In genomic region chr20:45406260-45407066, GRCh38 we compare ENCODE assay signal across 8 cellular contexts. TPM values are rescaled to one million over a fixed set of nuclear protein-coding genes. Genes with fewer than 3 reads are reported as not detected.
A peak's percentile ranks its signal among the peaks of the same experiment; 100 is the strongest.
DNase-seq lines count a peak whose midpoint lies in the region; ATAC-seq, FAIRE-seq and TF ChIP-seq lines count a peak whose summit lies in the region.

No MANE protein-coding gene starts in this region.

- POLR2A ChIA-PET in A549 (lab: Yijun Ruan, JAX) (interaction anchor here (0.6 to 1.8 kb wide), 3 partner anchors 10 to 59 kb away, joined by 4 to 15 read pairs (median 4); partner anchors contain the start of gene PIGT), HCT116 (lab: Charles Lee) (interaction anchor here (0.8 to 1.5 kb wide), 6 partner anchors 10 to 83 kb away, joined by 3 to 6 read pairs (median 4); partner anchors contain the start of genes PIGT and SYS1), RWPE1 (lab: Yijun Ruan, JAX; ENCODE audit: low non-redundant PET) (interaction anchor here (1.1 to 1.5 kb wide), 2 partner anchors 9 to 13 kb away, joined by 3 to 9 read pairs; partner anchors contain the start of gene PIGT)

- H3K27ac ChIP-seq in A549, result peak overlapping the region; percentile 83 to 91
- H3K27ac ChIP-seq in HCT116 (ENCODE audit: low read depth, low read length), result peak overlapping the region; percentile 83
- H3K27ac ChIP-seq in RWPE1, result peak overlapping the region; percentile 74

- peaks cover 7% of the 10 kb centered on the region for H3K36me3 Mint-ChIP-seq in activated naive CD8-positive, alpha-beta T cell

- no peaks in the 10 kb centered on the region for H4K20me1 ChIP-seq in HCT116 (ENCODE audit: insufficient read depth)

- H3K36me3 ChIP-seq in HCT116 (ENCODE audit: control insufficient read depth in 1 of 2, insufficient read depth in 2 of 2, low read length in 2 of 2), result peaks cover 8 to 11% of the 10 kb centered on the region in 2 experiments; a peak in 2 of 4 replicates

- H3K27me3 ChIP-seq in HCT116 (ENCODE audit: insufficient read depth, low read length), result no peaks in the 10 kb centered on the region

- WGBS in A549 (ENCODE audit: missing lambda C conversion rate), result 10% methylated on average over 43 of the region's 87 CpGs

- no peak for FAIRE-seq in A549 (lab: Jason Lieb, UNC)

- no peak overlapping the region for H3K27ac Mint-ChIP-seq in activated naive CD8-positive, alpha-beta T cell

- no peak for TF ChIP-seq EP300 in A549 (IDR thresholded peaks at IDR 0.05)

- CTCF ChIA-PET in A549 (lab: Yijun Ruan, JAX) (interaction anchor here (0.6 to 6.9 kb wide), 10 partner anchors 10 to 365 kb away, joined by 3 to 56 read pairs (median 4); partner anchors contain the start of gene SYS1), HCT116 (lab: Charles Lee) (interaction anchor here (0.6 kb wide), 1 partner anchor 33 kb away, joined by 3 read pairs; no protein-coding TSS in a partner anchor), RWPE1 (lab: Yijun Ruan, JAX) (interaction anchor here (0.5 to 2.4 kb wide), 11 partner anchors 31 to 365 kb away, joined by 3 to 14 read pairs (median 4); partner anchors contain the start of gene SYS1)

- intact Hi-C loops in HCT116 (cut with micrococcal nuclease) (no loop called here), Right ventricle myocardium inferior (cut with DNase I) (loop anchor here (1.0 to 5.0 kb wide), 4 partner anchors 13 to 64 kb away; partner anchors contain the start of gene SYS1)

- no peak overlapping the region for H2AFZ ChIP-seq in HCT116 (ENCODE audit: low read depth, low read length, poor library complexity, severe bottlenecking)

- H3K4me2 ChIP-seq in A549 (peak overlapping the region; percentile 100), HCT116 (ENCODE audit: low read length) (peak overlapping the region; percentile 84)

- H3K4me1 ChIP-seq in A549 (peaks cover 4% of the 10 kb centered on the region; the same call in 1 of the 3 replicates), HCT116 (ENCODE audit: control insufficient read depth in 1 of 2, insufficient read depth in 2 of 2, low read length in 2 of 2) (peaks cover 5 to 24% of the 10 kb centered on the region in 2 experiments; a peak in 3 of 4 replicates)

- H3K79me2 ChIP-seq in HCT116 (ENCODE audit: insufficient read depth, low read length), result peaks cover 15% of the 10 kb centered on the region; the same call in 1 of the 2 replicates

- peak overlapping the region; percentile 96 for H3K4me3 ChIP-seq in A549
- H3K4me3 ChIP-seq in HCT116 (replicated peaks in 1 of 2; ENCODE audit: low read depth in 1 of 2, low read length in 2 of 2), result peak overlapping the region; percentile 71 to 76

- RAD21 ChIA-PET in HCT116 (lab: Charles Lee; ENCODE audit: low non-redundant PET in 1 of 2, low total read pairs in 2 of 2, uncharacterized antibody in 2 of 2, unreplicated experiment in 2 of 2), result no interaction called here

- H3K27me3 Mint-ChIP-seq in activated naive CD8-positive, alpha-beta T cell, result no peaks in the 10 kb centered on the region

- BruUV-seq in HCT116 (replicated peaks; lab: Mats Ljungman, UMichigan), result no TSS peak

- H3K9me2 ChIP-seq in HCT116 (ENCODE audit: insufficient read depth), result no peaks in the 10 kb centered on the region

- DNase-seq in A549 (ENCODE audit: low read depth in 1 of 2, low spot score in 1 of 2) (peak in 1 of 2 experiments; percentile 25), HCT116 (ENCODE audit: low read depth, low spot score) (no peak), RWPE1 (ENCODE audit: low spot score) (peak; percentile 77), Right ventricle myocardium inferior (ENCODE audit: missing footprints) (peak; percentile 85), nucleus accumbens (lab: John Stamatoyannopoulos, UW) (peak in 46 of 56 donors; percentile 22 to 81 (median 65)), ureter (ENCODE audit: low spot score) (peak; percentile 81)

- ATAC-seq in A549 (peak; percentile 48 to 75; a peak in 5 of 6 replicates), HCT116 (peak; percentile 73), Right ventricle myocardium inferior (peak; percentile 64), GM19395 (IDR thresholded peaks at IDR 0.05; ENCODE audit: unreplicated experiment) (no peak)

- H3K4me1 Mint-ChIP-seq in activated naive CD8-positive, alpha-beta T cell (ENCODE audit: low read depth), result peaks cover 26% of the 10 kb centered on the region

- H3K9ac ChIP-seq in HCT116 (ENCODE audit: low read length), result peak overlapping the region; percentile 81

- TF ChIP-seq CTCF in A549 (IDR thresholded peaks at IDR 0.05) (no peak), HCT116 (IDR thresholded peaks at IDR 0.05 in 2 of 3, conservative IDR thresholded peaks at IDR 0.05 in 1 of 3; ENCODE audit: borderline replicate concordance in 1 of 3, insufficient read depth in 1 of 3, low read depth in 2 of 3, low read length in 2 of 3) (no peak), RWPE1 (conservative IDR thresholded peaks at IDR 0.05; ENCODE audit: low read depth) (no peak)

- H3K4me3 Mint-ChIP-seq in activated naive CD8-positive, alpha-beta T cell, result peak overlapping the region; percentile 80

- H3K9me3 Mint-ChIP-seq in activated naive CD8-positive, alpha-beta T cell (ENCODE audit: low read depth), result peaks cover 5% of the 10 kb centered on the region

- 0 out of 3 replicates have a peak, but pooled peaks cover 1% of the 10 kb centered on the region for H3K9me3 ChIP-seq in A549
- H3K9me3 ChIP-seq in HCT116 (ENCODE audit: control insufficient read depth in 1 of 2, insufficient read depth in 1 of 2, low read depth in 1 of 2, low read length in 2 of 2), result peaks cover 0 to 5% of the 10 kb centered on the region in 2 experiments; a peak in 1 of 4 replicates

- TF ChIP-seq POLR2A in A549 (IDR thresholded peaks at IDR 0.05; ENCODE audit: low read length), result no peak
- no peak for TF ChIP-seq POLR2A in HCT116 (IDR thresholded peaks at IDR 0.05; ENCODE audit: borderline replicate concordance, extremely low read depth, insufficient read depth, insufficient read length)

- no peak for TF ChIP-seq RAD21 in A549 (conservative IDR thresholded peaks at IDR 0.05 in 1 of 2, IDR thresholded peaks at IDR 0.05 in 1 of 2)
- TF ChIP-seq RAD21 in HCT116 (IDR thresholded peaks at IDR 0.05; ENCODE audit: low read depth), result no peak

TF ChIP-seq in A549, 52 proteins besides CTCF, POLR2A, EP300 and RAD21 (continues in another document):
- TF ChIP-seq, protein P1, sequence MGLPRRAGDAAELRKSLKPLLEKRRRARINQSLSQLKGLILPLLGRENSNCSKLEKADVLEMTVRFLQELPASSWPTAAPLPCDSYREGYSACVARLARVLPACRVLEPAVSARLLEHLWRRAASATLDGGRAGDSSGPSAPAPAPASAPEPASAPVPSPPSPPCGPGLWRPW (IDR thresholded peaks at IDR 0.05), result no peak
- no peak for TF ChIP-seq RFX5 (IDR thresholded peaks at IDR 0.05)
- no peak for TF ChIP-seq EHF (CRISPR knock-in tag; IDR thresholded peaks at IDR 0.05)

TF ChIP-seq in HCT116, 20 proteins besides CTCF, POLR2A, EP300 and RAD21 (continues in another document):
- TF ChIP-seq, protein P2, sequence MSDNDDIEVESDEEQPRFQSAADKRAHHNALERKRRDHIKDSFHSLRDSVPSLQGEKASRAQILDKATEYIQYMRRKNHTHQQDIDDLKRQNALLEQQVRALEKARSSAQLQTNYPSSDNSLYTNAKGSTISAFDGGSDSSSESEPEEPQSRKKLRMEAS (IDR thresholded peaks at IDR 0.05), result peak; percentile 54
- TF ChIP-seq ELF1 (IDR thresholded peaks at IDR 0.05; ENCODE audit: borderline replicate concordance, low read depth), result no peak; the same call in 1 of the 2 replicates

RNA-seq across cellular contexts. Expression of gene DBNDD2, which starts 1.6 kb away (rescaled TPM):
- 20.9 and 31.1 TPM in 2 replicates for polyA plus RNA-seq in A549 (2011; rRNA removed)
- 14.2 and 15.9 TPM in 2 replicates for polyA plus RNA-seq in A549 (2012; cell fraction: cytosol; rRNA removed)
- polyA plus RNA-seq in A549 (2012; cell fraction: nucleus; rRNA removed), result 9.5 and 13.5 TPM in 2 replicates
- polyA plus RNA-seq in A549 (2017; fragmentation: RNase III; extraction: RNeasy Plus Mini Kit Qiagen cat#74134 plus additional on column Dnase treatment), result 6.2 to 6.5 TPM (median 6.3 TPM) in 3 replicates
- polyA minus RNA-seq in A549 (2011; rRNA and poly(A)+ RNA removed), result 9.8 and 14.8 TPM in 2 replicates
- 44.2 TPM for total RNA-seq in HCT116 (2021; ENCODE audit: unreplicated experiment)
- 69.1 and 76.8 TPM in 2 replicates for polyA plus RNA-seq in HCT116 (2012)
- 364 TPM for total RNA-seq in Right ventricle myocardium inferior
- 63.0 TPM for total RNA-seq in ureter

RNA-seq across cellular contexts. Expression of gene PIGT, which starts 9.5 kb away (rescaled TPM):
- polyA plus RNA-seq in A549 (2011; rRNA removed) (60.3 and 79.6 TPM in 2 replicates), A549 (2017; fragmentation: RNase III; extraction: RNeasy Plus Mini Kit Qiagen cat#74134 plus additional on column Dnase treatment) (62.0 to 71.8 TPM (median 66.2 TPM) in 3 replicates)
- polyA plus RNA-seq in A549 (2012; cell fraction: cytosol; rRNA removed), result 90.7 and 110 TPM in 2 replicates
- polyA plus RNA-seq in A549 (2012; cell fraction: nucleus; rRNA removed), result 149 and 159 TPM in 2 replicates
- 83.2 and 86.7 TPM in 2 replicates for polyA minus RNA-seq in A549 (2011; rRNA and poly(A)+ RNA removed)
- total RNA-seq in HCT116 (2021; ENCODE audit: unreplicated experiment) (71.4 TPM), Right ventricle myocardium inferior (114 TPM), ureter (94.3 TPM)
- polyA plus RNA-seq in HCT116 (2012), result 115 and 132 TPM in 2 replicates

RNA-seq across cellular contexts. Expression of gene TP53TG5, which starts 28.3 kb away (rescaled TPM):
- polyA plus RNA-seq in A549 (2011; rRNA removed) (not detected in 2 replicates), A549 (2017; fragmentation: RNase III; extraction: RNeasy Plus Mini Kit Qiagen cat#74134 plus additional on column Dnase treatment) (not detected in 3 replicates)
- polyA plus RNA-seq in A549 (2012; cell fraction: cytosol; rRNA removed), result not detected in 2 replicates
- not detected in 2 replicates for polyA plus RNA-seq in A549 (2012; cell fraction: nucleus; rRNA removed)
- not detected in 2 replicates for polyA minus RNA-seq in A549 (2011; rRNA and poly(A)+ RNA removed)
- total RNA-seq in HCT116 (2021; ENCODE audit: unreplicated experiment) (0.76 TPM), Right ventricle myocardium inferior (0.73 TPM), ureter (1.2 TPM)
- polyA plus RNA-seq in HCT116 (2012), result 0.34 and 0.64 TPM in 2 replicates

RNA-seq across cellular contexts. Expression of gene SYS1, which starts 43.5 kb away (rescaled TPM):
- polyA plus RNA-seq in A549 (2011; rRNA removed) (27.6 and 30.5 TPM in 2 replicates), A549 (2017; fragmentation: RNase III; extraction: RNeasy Plus Mini Kit Qiagen cat#74134 plus additional on column Dnase treatment) (20.2 to 20.5 TPM (median 20.2 TPM) in 3 replicates)
- 46.0 and 62.2 TPM in 2 replicates for polyA plus RNA-seq in A549 (2012; cell fraction: cytosol; rRNA removed)
- polyA plus RNA-seq in A549 (2012; cell fraction: nucleus; rRNA removed), result 54.1 and 71.4 TPM in 2 replicates
- polyA minus RNA-seq in A549 (2011; rRNA and poly(A)+ RNA removed), result 47.1 and 63.5 TPM in 2 replicates
- total RNA-seq in HCT116 (2021; ENCODE audit: unreplicated experiment) (20.5 TPM), Right ventricle myocardium inferior (21.9 TPM), ureter (28.8 TPM)
- polyA plus RNA-seq in HCT116 (2012), result 21.2 and 26.3 TPM in 2 replicates

RNA-seq across cellular contexts. Expression of gene SDC4, which starts 58.2 kb away (rescaled TPM):
- polyA plus RNA-seq in A549 (2011; rRNA removed), result 27.4 and 29.0 TPM in 2 replicates
- polyA plus RNA-seq in A549 (2012; cell fraction: cytosol; rRNA removed), result 13.1 and 17.7 TPM in 2 replicates
- 12.6 and 21.5 TPM in 2 replicates for polyA plus RNA-seq in A549 (2012; cell fraction: nucleus; rRNA removed)
- 35.6 to 40.2 TPM (median 39.2 TPM) in 3 replicates for polyA plus RNA-seq in A549 (2017; fragmentation: RNase III; extraction: RNeasy Plus Mini Kit Qiagen cat#74134 plus additional on column Dnase treatment)
- 43.3 and 43.7 TPM in 2 replicates for polyA minus RNA-seq in A549 (2011; rRNA and poly(A)+ RNA removed)
- 100 TPM for total RNA-seq in HCT116 (2021; ENCODE audit: unreplicated experiment)
- polyA plus RNA-seq in HCT116 (2012), result 115 and 117 TPM in 2 replicates
- total RNA-seq in Right ventricle myocardium inferior, result 82.1 TPM
- 215 TPM for total RNA-seq in ureter
